In genomic region chr19:57849666-57850473, GRCh38 we compare ENCODE assay signal across 8 cellular contexts. TPM values are rescaled to one million over a fixed set of nuclear protein-coding genes. Genes with fewer than 3 reads are reported as not detected.
DNase-seq lines count a peak whose midpoint lies in the region; ATAC-seq and TF ChIP-seq lines count a peak whose summit lies in the region.
"Not testable (repeated sequence)": the region's sequence is repeated elsewhere in the genome, so short reads cannot be mapped to it uniquely, and the experiment has no call there.

Gene ZNF587, plus strand, starts transcription at chr19:57849859. Its CDS starts 180 bp downstream, at chr19:57850039.

- TF ChIP-seq CTCF in AG09319 (IDR thresholded peaks at IDR 0.05; ENCODE audit: low read depth, low read length); choroid plexus epithelial cell (conservative IDR thresholded peaks at IDR 0.05; ENCODE audit: low read depth, low read length): not testable (repeated sequence)

- DNase-seq in AG09319 (ENCODE audit: extremely low read depth, low read depth) (peak; percentile 41), NCI-H460 (ENCODE audit: extremely low read depth, low read depth) (peak; percentile 67), choroid plexus epithelial cell (ENCODE audit: low read depth) (peak; percentile 90), kidney glomerular epithelial cell (lab: John Stamatoyannopoulos, UW) (peak; percentile 80)
- peak; percentile 56 to 61 for DNase-seq in activated CD4-positive, alpha-beta T cell treated with anti-CD3 and anti-CD28 coated beads for 24 hours (ENCODE audit: low read depth in 2 of 2)
- peak; percentile 60 to 67 for DNase-seq in stimulated activated CD4-positive, alpha-beta T cell treated with anti-CD3 and anti-CD28 coated beads, Interleukin-15, amount 100 ng/mL, for 48 hours (ENCODE audit: low read depth in 2 of 2)

- peak within 1 kb of the TSS; percentile 76 for H3K4me3 ChIP-seq in choroid plexus epithelial cell (ENCODE audit: low read depth, low read length)

- ATAC-seq in GM19025 (IDR thresholded peaks at IDR 0.05; ENCODE audit: low read depth, unreplicated experiment) (peak; percentile 97), HG03342 (IDR thresholded peaks at IDR 0.05; ENCODE audit: unreplicated experiment) (peak; percentile 95)

RNA-seq across cellular contexts. Expression of gene ZNF587, which starts in this region (rescaled TPM):
- total RNA-seq in NCI-H460 (2014; rRNA removed; shearing (Covaris generic)), result 11.5 and 13.9 TPM in 2 replicates
- polyA plus RNA-seq in NCI-H460 (2014; cell fraction: nucleus; rRNA removed), result 16.2 and 26.9 TPM in 2 replicates

Comparison
In these comparisons a context has a peak if more than half of its experiments do, and no peak if none do; other contexts are left out.
1. Peak in every context shown above with its lines: DNase-seq, ATAC-seq and H3K4me3 ChIP-seq.